In the genomic region with DNA sequence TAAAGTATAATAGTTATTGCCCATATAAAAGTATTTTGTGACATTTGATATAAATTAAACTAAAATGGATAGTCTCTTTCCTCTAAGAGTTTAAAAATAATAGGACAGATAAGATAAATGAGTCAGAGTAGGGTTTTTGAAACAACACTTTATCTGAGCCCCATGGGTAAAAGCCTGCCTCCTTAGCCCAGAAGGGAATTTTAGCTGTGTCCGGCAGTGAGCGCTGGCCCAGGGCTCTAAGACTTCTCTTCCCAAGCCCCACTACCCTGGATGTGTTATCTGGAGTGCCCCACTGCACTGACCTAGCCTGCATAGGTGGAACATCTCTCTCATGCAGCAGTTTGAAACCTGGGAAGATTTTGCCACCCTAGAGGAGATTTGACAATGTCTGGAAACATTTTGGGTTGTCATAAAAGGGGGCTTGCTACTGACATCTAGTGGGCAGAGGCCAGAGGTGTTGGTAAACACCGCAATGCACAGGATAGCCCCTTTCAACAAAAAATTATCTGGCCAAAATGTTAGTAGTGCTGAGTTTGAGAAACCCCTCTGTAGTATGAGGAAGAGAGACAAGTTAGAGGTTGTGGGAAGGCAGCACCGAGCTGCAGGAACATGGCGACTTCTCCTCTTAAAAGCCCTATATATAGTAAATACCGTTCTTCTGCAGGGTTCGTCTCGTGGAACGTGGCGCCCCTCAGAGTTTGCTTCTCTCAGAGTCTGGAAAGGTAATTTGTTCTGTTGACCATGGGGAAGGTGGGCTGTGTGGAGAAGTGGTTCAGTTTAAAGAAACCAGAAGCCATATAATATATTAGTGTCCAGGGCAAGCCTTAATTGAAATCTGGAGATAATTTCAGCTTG, we compare ENCODE assay signal across 8 cellular contexts. TPM values are rescaled to one million over a fixed set of nuclear protein-coding genes. Genes with fewer than 3 reads are reported as not detected.
DNase-seq lines count a peak whose midpoint lies in the region; ATAC-seq, FAIRE-seq and TF ChIP-seq lines count a peak whose summit lies in the region.

No MANE protein-coding gene starts in this region.

- no peaks in the 10 kb centered on the region for H4K20me1 ChIP-seq in endothelial cell of umbilical vein (replicated peaks; ENCODE audit: control insufficient read depth, extremely low read depth, insufficient read depth, low read length)

- TF ChIP-seq POLR2A in endothelial cell of umbilical vein (IDR thresholded peaks at IDR 0.05; ENCODE audit: low read depth, low read length): no peak

- H3K27me3 ChIP-seq in BE2C (no peaks in the 10 kb centered on the region), Panc1 (ENCODE audit: control insufficient read depth, insufficient read depth, low read length) (no peaks in the 10 kb centered on the region), endothelial cell of umbilical vein (ENCODE audit: control insufficient read depth in 2 of 2, insufficient read depth in 2 of 2, low read length in 2 of 2) (no peaks in the 10 kb centered on the region)

- H3K9me3 Mint-ChIP-seq in naive B cell: peaks cover 0 to 2% (median 0%) of the 10 kb centered on the region in 7 donors

- in situ Hi-C loops in Panc1 (cut with HindIII; ENCODE audit: low pct_unique_long_range_greater_than_20kb, low sequenced_read_pairs): no loop called here

- H3K4me3 Mint-ChIP-seq in naive B cell: peak overlapping the region in 2 of 8 donors; percentile 5

- no peak overlapping the region for H3K4me2 ChIP-seq in endothelial cell of umbilical vein (ENCODE audit: insufficient read depth, low read length)

- no peaks in the 10 kb centered on the region for H3K4me1 Mint-ChIP-seq in naive B cell

- POLR2A ChIA-PET in Panc1 (lab: Charles Lee): interaction anchor here (0.6 kb wide), 2 partner anchors 138 to 664 kb away, joined by 3 to 7 read pairs; no protein-coding TSS in a partner anchor
- POLR2A ChIA-PET in endothelial cell of umbilical vein (lab: Charles Lee): no interaction called here

- BruUV-seq in Panc1 (replicated peaks; lab: Mats Ljungman, UMichigan) (no TSS peak), endothelial cell of umbilical vein (replicated peaks; lab: Mats Ljungman, UMichigan) (no TSS peak)

- H3K36me3 ChIP-seq in BE2C: peaks cover 26% of the 10 kb centered on the region
- peaks cover 6% of the 10 kb centered on the region for H3K36me3 ChIP-seq in Panc1 (ENCODE audit: control insufficient read depth, insufficient read depth, low read length)
- peaks cover 5 to 24% of the 10 kb centered on the region in 2 experiments for H3K36me3 ChIP-seq in endothelial cell of umbilical vein (ENCODE audit: control insufficient read depth in 2 of 2, extremely low read depth in 1 of 2, insufficient read depth in 2 of 2, low read length in 2 of 2)

- no peak overlapping the region for H2AFZ ChIP-seq in endothelial cell of umbilical vein (ENCODE audit: low read depth, low read length)

- dilution Hi-C loops in endothelial cell of umbilical vein (cut with MboI; ENCODE audit: extremely low pct_ligation_motif_present, low sequenced_read_pairs): no loop called here

- peak; percentile 49 for DNase-seq in BE2C
- peak; percentile 12 for DNase-seq in Panc1 (ENCODE audit: low read depth, low spot score)
- peak; percentile 39 for DNase-seq in endothelial cell of umbilical vein (ENCODE audit: low read depth, low spot score)
- no peak for DNase-seq in naive B cell
- DNase-seq in NCI-H1048 (lab: John Stamatoyannopoulos, UW): no peak
- DNase-seq in GOT3 (lab: John Stamatoyannopoulos, UW): no peak

- no peaks in the 10 kb centered on the region for H3K9me1 ChIP-seq in endothelial cell of umbilical vein (replicated peaks; ENCODE audit: control insufficient read depth, extremely low read depth, insufficient read depth, low read length)

- FAIRE-seq in endothelial cell of umbilical vein (lab: Jason Lieb, UNC): peak; percentile 59

- H3K36me3 Mint-ChIP-seq in naive B cell: peaks cover 45 to 53% of the 10 kb centered on the region in 2 donors

- H3K79me2 ChIP-seq in endothelial cell of umbilical vein (ENCODE audit: control insufficient read depth, insufficient read depth, low read length): no peaks in the 10 kb centered on the region

- H3K27me3 Mint-ChIP-seq in naive B cell: no peaks in the 10 kb centered on the region

- ATAC-seq in Panc1: peak; percentile 73; the same call in 1 of the 2 replicates
- peak; percentile 42 to 49 for ATAC-seq in naive B cell (ENCODE audit: low read depth in 2 of 2)
- ATAC-seq in HG03175 (IDR thresholded peaks at IDR 0.05; ENCODE audit: unreplicated experiment): no peak

- H3K27ac Mint-ChIP-seq in naive B cell: peak overlapping the region in 4 of 6 donors; percentile 30 to 53 (median 44)

- CTCF ChIA-PET in Panc1 (lab: Charles Lee) (no interaction called here), endothelial cell of umbilical vein (lab: Charles Lee) (interaction anchor here (0.8 to 2.0 kb wide), 7 partner anchors 10 to 607 kb away, joined by 3 to 17 read pairs (median 3); partner anchors contain the start of gene DIP2B)

- no peak overlapping the region for H3K4me3 ChIP-seq in BE2C (ENCODE audit: low read depth, low read length)
- H3K4me3 ChIP-seq in GM12875 (ENCODE audit: low read depth, low read length): no peak overlapping the region
- H3K4me3 ChIP-seq in Panc1 (ENCODE audit: low read depth in 2 of 2, low read length in 2 of 2): no peak overlapping the region
- H3K4me3 ChIP-seq in endothelial cell of umbilical vein (replicated peaks in 1 of 3; ENCODE audit: insufficient read depth in 1 of 3, low read depth in 1 of 3, low read length in 3 of 3): no peak overlapping the region

- intact Hi-C loops in Panc1 (cut with micrococcal nuclease; ENCODE audit: unreplicated experiment): loop anchor here (10.0 kb wide), 1 partner anchor 230 kb away; the partner anchor contains the start of gene DIP2B
- intact Hi-C loops in endothelial cell of umbilical vein (cut with micrococcal nuclease): loop anchor here (1.0 kb wide), 1 partner anchor 229 kb away; no protein-coding TSS in a partner anchor

- TF ChIP-seq CTCF in BE2C (IDR thresholded peaks at IDR 0.05; ENCODE audit: low read depth, low read length): peak; percentile 96
- peak; percentile 62; the same call in 1 of the 2 replicates for TF ChIP-seq CTCF in GM12875 (IDR thresholded peaks at IDR 0.05; ENCODE audit: borderline replicate concordance, insufficient read depth, low read depth, low read length)
- peak; percentile 86 for TF ChIP-seq CTCF in Panc1 (IDR thresholded peaks at IDR 0.05)
- peak; percentile 66 to 71 for TF ChIP-seq CTCF in endothelial cell of umbilical vein (IDR thresholded peaks at IDR 0.05; ENCODE audit: extremely low read depth in 1 of 2, insufficient read depth in 1 of 2, low read depth in 1 of 2, low read length in 2 of 2)

- H3K9me3 ChIP-seq in BE2C (no peaks in the 10 kb centered on the region), Panc1 (ENCODE audit: control insufficient read depth, insufficient read depth, low read depth, low read length) (no peaks in the 10 kb centered on the region), endothelial cell of umbilical vein (replicated peaks; ENCODE audit: control insufficient read depth, insufficient read depth, low read length) (no peaks in the 10 kb centered on the region)

- H3K4me1 ChIP-seq in BE2C: no peaks in the 10 kb centered on the region
- H3K4me1 ChIP-seq in Panc1 (ENCODE audit: control insufficient read depth, insufficient read depth, low read length): no peaks in the 10 kb centered on the region
- H3K4me1 ChIP-seq in endothelial cell of umbilical vein (ENCODE audit: control insufficient read depth, extremely low read depth, insufficient read depth, low read length): no peaks in the 10 kb centered on the region

- H3K27ac ChIP-seq in Panc1 (ENCODE audit: low read length) (no peak overlapping the region), endothelial cell of umbilical vein (ENCODE audit: insufficient read depth, low read depth, low read length) (no peak overlapping the region)

- H3K9ac ChIP-seq in endothelial cell of umbilical vein (replicated peaks; ENCODE audit: extremely low read depth, insufficient read depth, low read length): no peak overlapping the region

TF ChIP-seq in endothelial cell of umbilical vein, 7 proteins besides CTCF, POLR2A, EP300 and RAD21:
- TF ChIP-seq MYC (IDR thresholded peaks at IDR 0.05; ENCODE audit: low read depth, low read length): no peak
- no peak for TF ChIP-seq FOS (IDR thresholded peaks at IDR 0.05; ENCODE audit: borderline replicate concordance, insufficient read depth, low read length)

RNA-seq across cellular contexts. Expression of gene ATF1, which starts 29.3 kb away (rescaled TPM):
- 32.3 TPM for polyA plus RNA-seq in BE2C (2012; ENCODE audit: insufficient read depth, insufficient read length, low read depth)
- total RNA-seq in Panc1 (2021; ENCODE audit: unreplicated experiment) (52.2 TPM), endothelial cell of umbilical vein (26.7 and 26.9 TPM in 2 replicates)
- polyA plus RNA-seq in Panc1 (2012; ENCODE audit: insufficient read length): 39.2 TPM
- polyA plus RNA-seq in endothelial cell of umbilical vein (14.5 and 19.4 TPM in 2 replicates), naive B cell (ENCODE audit: low read depth in 6 of 6) (10 to 100 TPM; 33.5 to 66.1 (median 45.2) TPM)
- 21.6 and 29.5 TPM in 2 replicates for polyA plus RNA-seq in endothelial cell of umbilical vein (2011; cell fraction: cytosol; rRNA removed)
- 11.7 and 13.2 TPM in 2 replicates for polyA plus RNA-seq in endothelial cell of umbilical vein (2011; cell fraction: nucleus; rRNA removed)
- polyA plus RNA-seq in endothelial cell of umbilical vein (2012): 18.1 and 18.3 TPM in 2 replicates
- 29.5 and 40.1 TPM in 2 replicates for polyA minus RNA-seq in endothelial cell of umbilical vein
- polyA minus RNA-seq in endothelial cell of umbilical vein (2011; cell fraction: cytosol; rRNA and poly(A)+ RNA removed): 81.9 TPM
- 15.2 and 16.6 TPM in 2 replicates for polyA minus RNA-seq in endothelial cell of umbilical vein (2011; cell fraction: nucleus; rRNA and poly(A)+ RNA removed)

Comparison
In these comparisons a context has a peak if more than half of its experiments do, and no peak if none do; other contexts are left out.
1. DNase-seq: peak in BE2C (single experiment), Panc1 (single experiment) and endothelial cell of umbilical vein (single experiment); none in naive B cell (single experiment), NCI-H1048 (single experiment) and GOT3 (single experiment).
2. Peak in every context shown above with its lines, with median percentiles within 50 percentile points of each other: CTCF ChIP-seq.